33 cellular contexts compared by ENCODE assay signal in the genomic region with DNA sequence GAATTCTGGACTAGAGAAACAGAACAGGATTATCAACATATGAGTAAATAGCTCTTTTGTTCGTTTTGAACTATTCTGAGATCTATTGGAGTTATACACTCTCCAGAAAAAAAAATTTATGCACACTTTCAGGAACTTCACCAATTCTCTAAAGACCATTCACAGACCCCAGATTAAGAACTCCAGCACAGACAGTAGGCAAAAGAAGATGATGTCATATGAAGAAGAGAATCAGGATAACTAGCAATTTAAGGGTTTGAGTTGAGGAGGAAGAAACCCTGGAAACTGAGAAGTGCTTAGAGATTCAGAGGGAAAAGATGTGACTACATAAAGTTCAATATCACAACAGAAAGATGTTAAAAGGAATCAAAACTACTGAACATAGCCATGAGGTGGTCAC.
"Had no signal": no experiment of that assay in that cellular context is flagged by ENCODE, and none has a peak within 500 bp of the region (broad histone marks: within the 10 kb centered on the region; RNA-seq: fewer than 3 reads in every experiment).

No MANE protein-coding gene starts in this region.

- H3K4me1 Mint-ChIP-seq: activated B cell treated with CpG ODN at 0.5 μM for 24 hours; activated T-helper 17 cell treated with anti-CD3 and anti-CD28 coated beads, Interleukin-2, amount 50 U/mL, for 72 hours had no signal

- H3K9me3 Mint-ChIP-seq: activated B cell treated with CpG ODN at 0.5 μM for 24 hours; activated CD4-positive, alpha-beta memory T cell treated with anti-CD3 and anti-CD28 coated beads for 36 hours; activated CD4-positive, alpha-beta T cell treated with anti-CD3 and anti-CD28 coated beads, Interleukin-2, amount 10 ng/mL, durations not matched to agents 24 days and 14 days; activated CD8-positive, alpha-beta T cell treated with anti-CD3 and anti-CD28 coated beads for 36 hours; activated naive CD4-positive, alpha-beta T cell treated with anti-CD3 and anti-CD28 coated beads for 36 hours; activated naive CD4-positive, alpha-beta T cell treated with anti-CD3 and anti-CD28 coated beads, Interleukin-2, amount 50 U/mL, for 72 hours; activated naive CD8-positive, alpha-beta T cell treated with anti-CD3 and anti-CD28 coated beads for 36 hours; activated T-cell treated with anti-CD3 and anti-CD28 coated beads, Interleukin-2, amount 50 U/mL, for 4 hours; activated T-cell treated with anti-CD3 and anti-CD28 coated beads, Interleukin-2, amount 50 U/mL, for 72 hours; activated T-helper 1 cell treated with anti-CD3 and anti-CD28 coated beads, Interleukin-12 subunit alpha, Interleukin-12 subunit beta, Interleukin-2, Interleukin-4 antibody, amounts not matched to agents 30 ng/mL and 10 ng/mL and 1 ng/mL, durations not matched to agents 14 hours and 24 hours and 36 hours; activated T-helper 17 cell treated with anti-CD3 and anti-CD28 coated beads, Interleukin-2, amount 50 U/mL, for 72 hours; T-cell; T-helper 2 cell treated with Interferon-gamma antibody and Interleukin-4, amounts not matched to agents 5 μg/mL and 100 μg/mL, for 36 hours had no signal

- H3K27me3 Mint-ChIP-seq: activated B cell treated with CpG ODN at 0.5 μM for 24 hours; activated CD4-positive, alpha-beta memory T cell treated with anti-CD3 and anti-CD28 coated beads for 36 hours; activated CD4-positive, alpha-beta T cell treated with anti-CD3 and anti-CD28 coated beads, Interleukin-2, amount 10 ng/mL, durations not matched to agents 24 days and 14 days; activated CD8-positive, alpha-beta T cell treated with anti-CD3 and anti-CD28 coated beads for 36 hours; activated naive CD8-positive, alpha-beta T cell treated with anti-CD3 and anti-CD28 coated beads for 36 hours; activated T-helper 17 cell treated with anti-CD3 and anti-CD28 coated beads, Interleukin-2, amount 50 U/mL, for 72 hours; T-cell had no signal

- H3K4me1 ChIP-seq: body of pancreas, breast epithelium had no signal

- H3K27me3 ChIP-seq: adrenal gland, body of pancreas, brain microvascular endothelial cell, breast epithelium had no signal

- DNase-seq: activated B cell treated with CpG ODN at 0.5 μM for 24 hours; activated CD4-positive, alpha-beta memory T cell treated with anti-CD3 and anti-CD28 coated beads for 36 hours; activated CD4-positive, alpha-beta T cell treated with anti-CD3 and anti-CD28 coated beads for 4 hours; activated CD4-positive, alpha-beta T cell treated with anti-CD3 and anti-CD28 coated beads, Interleukin-2, amount 10 ng/mL, durations not matched to agents 24 days and 14 days; activated CD4-positive, alpha-beta T cell treated with anti-CD3 and anti-CD28 coated beads, Interleukin-2, amount 50 U/mL, for 1 hour; activated CD4-positive, alpha-beta T cell treated with anti-CD3 and anti-CD28 coated beads, Interleukin-2, amount 50 U/mL, for 4 hours; activated CD4-positive, CD25-positive, alpha-beta regulatory T cell treated with anti-CD3 and anti-CD28 coated beads, Interleukin-2, amount 50 U/mL, for 72 hours; activated CD8-positive, alpha-beta memory T cell treated with anti-CD3 and anti-CD28 coated beads, Interleukin-2, amount 50 U/mL, for 4 hours; activated CD8-positive, alpha-beta T cell treated with anti-CD3 and anti-CD28 coated beads for 36 hours; activated effector memory CD4-positive, alpha-beta T cell treated with anti-CD3 and anti-CD28 coated beads, Interleukin-2, amount 50 U/mL, for 16 hours; activated gamma-delta T cell treated with Interleukin-2 at 50 U/mL for 16 hours; activated naive CD4-positive, alpha-beta T cell; activated naive CD4-positive, alpha-beta T cell treated with anti-CD3 and anti-CD28 coated beads for 36 hours; activated naive CD4-positive, alpha-beta T cell treated with anti-CD3 and anti-CD28 coated beads, Interleukin-2, amount 50 U/mL, for 16 hours; activated naive CD8-positive, alpha-beta T cell treated with anti-CD3 and anti-CD28 coated beads for 36 hours; activated T-cell treated with anti-CD3 and anti-CD28 coated beads for 4 hours; activated T-cell treated with anti-CD3 and anti-CD28 coated beads, Interleukin-2, amount 50 U/mL, for 1 hour; activated T-cell treated with anti-CD3 and anti-CD28 coated beads, Interleukin-2, amount 50 U/mL, for 4 hours; activated T-cell treated with anti-CD3 and anti-CD28 coated beads, Interleukin-2, amount 50 U/mL, for 72 hours; adrenal gland; amniotic stem cell; aorta; body of pancreas; brain microvascular endothelial cell; central memory CD4-positive, alpha-beta T cell; T-cell; T-helper 2 cell; T-helper 9 cell had no signal

- H3K27ac Mint-ChIP-seq: activated B cell treated with CpG ODN at 0.5 μM for 24 hours; activated CD4-positive, alpha-beta memory T cell treated with anti-CD3 and anti-CD28 coated beads for 36 hours; activated CD4-positive, alpha-beta T cell treated with anti-CD3 and anti-CD28 coated beads, Interleukin-2, amount 10 ng/mL, durations not matched to agents 24 days and 14 days; activated CD8-positive, alpha-beta T cell treated with anti-CD3 and anti-CD28 coated beads for 36 hours; activated naive CD4-positive, alpha-beta T cell treated with anti-CD3 and anti-CD28 coated beads for 36 hours; activated naive CD4-positive, alpha-beta T cell treated with anti-CD3 and anti-CD28 coated beads, Interleukin-2, amount 50 U/mL, for 72 hours; activated naive CD8-positive, alpha-beta T cell treated with anti-CD3 and anti-CD28 coated beads for 36 hours; activated T-cell treated with anti-CD3 and anti-CD28 coated beads, Interleukin-2, amount 50 U/mL, for 72 hours; activated T-helper 1 cell treated with anti-CD3 and anti-CD28 coated beads, Interleukin-12 subunit alpha, Interleukin-12 subunit beta, Interleukin-2, Interleukin-4 antibody, amounts not matched to agents 30 ng/mL and 10 ng/mL and 1 ng/mL, durations not matched to agents 14 hours and 24 hours and 36 hours; activated T-helper 17 cell treated with anti-CD3 and anti-CD28 coated beads, Interleukin-2, amount 50 U/mL, for 72 hours; T-helper 2 cell treated with Interferon-gamma antibody and Interleukin-4, amounts not matched to agents 5 μg/mL and 100 μg/mL, for 36 hours had no signal

- H3K9me3 ChIP-seq: adrenal gland, body of pancreas, breast epithelium had no signal

- H3K27ac ChIP-seq: adrenal gland, body of pancreas, brain microvascular endothelial cell, breast epithelium had no signal

- ATAC-seq: activated CD8-positive, alpha-beta T cell treated with anti-CD3 and anti-CD28 coated beads for 36 hours; activated naive CD4-positive, alpha-beta T cell treated with anti-CD3 and anti-CD28 coated beads, Interleukin-2, amount 50 U/mL, for 72 hours; activated T-cell treated with anti-CD3 and anti-CD28 coated beads, Interleukin-2, amount 50 U/mL, for 4 hours; activated T-cell treated with anti-CD3 and anti-CD28 coated beads, Interleukin-2, amount 50 U/mL, for 72 hours; body of pancreas; T-cell had no signal

- H3K4me3 ChIP-seq: adrenal gland, body of pancreas, breast epithelium had no signal

- H3K4me3 Mint-ChIP-seq: activated B cell treated with CpG ODN at 0.5 μM for 24 hours; activated CD4-positive, alpha-beta memory T cell treated with anti-CD3 and anti-CD28 coated beads for 36 hours; activated CD4-positive, alpha-beta T cell treated with anti-CD3 and anti-CD28 coated beads, Interleukin-2, amount 10 ng/mL, durations not matched to agents 24 days and 14 days; activated CD8-positive, alpha-beta T cell treated with anti-CD3 and anti-CD28 coated beads for 36 hours; activated naive CD4-positive, alpha-beta T cell treated with anti-CD3 and anti-CD28 coated beads for 36 hours; activated naive CD8-positive, alpha-beta T cell treated with anti-CD3 and anti-CD28 coated beads for 36 hours; activated T-cell treated with anti-CD3 and anti-CD28 coated beads, Interleukin-2, amount 50 U/mL, for 4 hours; activated T-cell treated with anti-CD3 and anti-CD28 coated beads, Interleukin-2, amount 50 U/mL, for 72 hours; activated T-helper 1 cell treated with anti-CD3 and anti-CD28 coated beads, Interleukin-12 subunit alpha, Interleukin-12 subunit beta, Interleukin-2, Interleukin-4 antibody, amounts not matched to agents 30 ng/mL and 10 ng/mL and 1 ng/mL, durations not matched to agents 14 hours and 24 hours and 36 hours; activated T-helper 17 cell treated with anti-CD3 and anti-CD28 coated beads, Interleukin-2, amount 50 U/mL, for 72 hours; T-cell; T-helper 2 cell treated with Interferon-gamma antibody and Interleukin-4, amounts not matched to agents 5 μg/mL and 100 μg/mL, for 36 hours had no signal
